ENCODE assay signal across 15 cellular contexts in the genomic region with DNA sequence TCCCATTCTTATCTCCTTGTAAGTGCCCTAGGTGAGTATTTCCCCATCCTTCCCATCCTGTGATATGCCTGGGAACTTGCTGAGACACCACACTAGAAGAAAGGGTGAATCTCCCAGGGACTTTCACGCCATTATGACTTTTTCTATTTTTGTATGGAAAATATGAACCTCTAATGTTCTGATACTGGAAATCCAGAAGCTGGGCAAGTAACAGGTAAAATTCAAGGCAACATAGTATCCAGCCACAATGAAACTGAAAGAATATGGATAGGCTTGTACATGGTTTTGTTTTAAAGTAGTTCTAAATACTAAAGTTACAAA.
"Had no signal": no experiment of that assay in that cellular context is flagged by ENCODE, and none has a peak within 500 bp of the region (broad histone marks: within the 10 kb centered on the region; RNA-seq: fewer than 3 reads in every experiment).

No MANE protein-coding gene starts in this region.

- H3K4me3 Mint-ChIP-seq: activated CD4-positive, alpha-beta T cell treated with anti-CD3 and anti-CD28 coated beads for 36 hours; activated CD8-positive, alpha-beta T cell treated with anti-CD3 and anti-CD28 coated beads for 36 hours; activated naive CD8-positive, alpha-beta T cell treated with anti-CD3 and anti-CD28 coated beads, Interleukin-2, amount 50 U/mL, for 24 hours; activated T-helper 1 cell treated with anti-CD3 and anti-CD28 coated beads, Interleukin-12 subunit alpha, Interleukin-12 subunit beta, Interleukin-2, Interleukin-4 antibody, amounts not matched to agents 30 ng/mL and 10 ng/mL and 1 ng/mL, durations not matched to agents 14 hours and 24 hours and 36 hours; stimulated activated memory B cell treated with anti-CD40 and anti-IgM and Interleukin-4, amounts not matched to agents 10 μg/mL and 1 μg/mL and 100 μg/mL, for 72 hours had no signal

- ATAC-seq: activated CD8-positive, alpha-beta T cell treated with anti-CD3 and anti-CD28 coated beads for 36 hours; right cardiac atrium; stimulated activated memory B cell treated with anti-CD40 and anti-IgM and Interleukin-4, amounts not matched to agents 10 μg/mL and 1 μg/mL and 100 μg/mL, for 72 hours had no signal

- H3K27me3 Mint-ChIP-seq: activated CD4-positive, alpha-beta T cell treated with anti-CD3 and anti-CD28 coated beads for 36 hours; activated CD8-positive, alpha-beta T cell treated with anti-CD3 and anti-CD28 coated beads for 36 hours; activated naive CD8-positive, alpha-beta T cell treated with anti-CD3 and anti-CD28 coated beads, Interleukin-2, amount 50 U/mL, for 24 hours; stimulated activated memory B cell treated with anti-CD40 and anti-IgM and Interleukin-4, amounts not matched to agents 10 μg/mL and 1 μg/mL and 100 μg/mL, for 72 hours had no signal

- H3K36me3 ChIP-seq: colonic mucosa, neutrophil, transverse colon had no signal

- H3K9me3 Mint-ChIP-seq: stimulated activated memory B cell treated with anti-CD40 and anti-IgM and Interleukin-4, amounts not matched to agents 10 μg/mL and 1 μg/mL and 100 μg/mL, for 72 hours had no signal

- H3K36me3 Mint-ChIP-seq: stimulated activated memory B cell treated with anti-CD40 and anti-IgM and Interleukin-4, amounts not matched to agents 10 μg/mL and 1 μg/mL and 100 μg/mL, for 72 hours had no signal

- H3K27ac Mint-ChIP-seq: activated CD4-positive, alpha-beta T cell treated with anti-CD3 and anti-CD28 coated beads for 36 hours; activated CD8-positive, alpha-beta T cell treated with anti-CD3 and anti-CD28 coated beads for 36 hours; activated naive CD8-positive, alpha-beta T cell treated with anti-CD3 and anti-CD28 coated beads, Interleukin-2, amount 50 U/mL, for 24 hours; activated T-helper 1 cell treated with anti-CD3 and anti-CD28 coated beads, Interleukin-12 subunit alpha, Interleukin-12 subunit beta, Interleukin-2, Interleukin-4 antibody, amounts not matched to agents 30 ng/mL and 10 ng/mL and 1 ng/mL, durations not matched to agents 14 hours and 24 hours and 36 hours; stimulated activated memory B cell treated with anti-CD40 and anti-IgM and Interleukin-4, amounts not matched to agents 10 μg/mL and 1 μg/mL and 100 μg/mL, for 72 hours had no signal

- H3K4me1 ChIP-seq: colonic mucosa, transverse colon had no signal

- H3K9me3 ChIP-seq: colonic mucosa, neutrophil, transverse colon had no signal

- DNase-seq: activated CD4-positive, alpha-beta T cell treated with anti-CD3 and anti-CD28 coated beads for 36 hours; activated CD8-positive, alpha-beta memory T cell treated with anti-CD3 and anti-CD28 coated beads, Interleukin-2, amount 50 U/mL, for 48 hours; activated CD8-positive, alpha-beta T cell treated with anti-CD3 and anti-CD28 coated beads for 36 hours; activated naive CD4-positive, alpha-beta T cell; activated naive CD8-positive, alpha-beta T cell treated with anti-CD3 and anti-CD28 coated beads, Interleukin-2, amount 50 U/mL, for 24 hours; caudate nucleus; effector CD8-positive, alpha-beta T cell; hippocampal formation; right cardiac atrium; T-helper 9 cell; transverse colon had no signal

- H3K27ac ChIP-seq: colonic mucosa, neutrophil, transverse colon had no signal

- H3K4me3 ChIP-seq: colonic mucosa, transverse colon had no signal

- H3K27me3 ChIP-seq: colonic mucosa, neutrophil, transverse colon had no signal
